Comparison of ENCODE assay signal across 8 cellular contexts in genomic region chr11:11510939-11511338, GRCh38.
A peak's percentile ranks its signal among the peaks of the same experiment; 100 is the strongest.
DNase-seq lines count a peak whose midpoint lies in the region; ATAC-seq lines count a peak whose summit lies in the region.

No MANE protein-coding gene starts in this region.

- H3K4me3 Mint-ChIP-seq in T-cell: no peak overlapping the region

- DNase-seq in DMS53 (lab: John Stamatoyannopoulos, UW) (peak; percentile 84), NCI-H2171 (lab: John Stamatoyannopoulos, UW) (peak; percentile 61), cerebellum (ENCODE audit: low spot score) (peak; percentile 77), myocyte (ENCODE audit: low read depth) (peak; percentile 92), UCSD-AML1 (lab: John Stamatoyannopoulos, UW; ENCODE audit: unreplicated experiment) (no peak), AG08396 (ENCODE audit: low spot score) (no peak), T-cell (no peak)

- CTCF ChIA-PET in T-cell (lab: Charles Lee): no interaction called here

- POLR2A ChIA-PET in T-cell (lab: Charles Lee): interaction anchor here in 1 of 2 donors (0.5 kb wide), 1 partner anchor 97 kb away, joined by 3 read pairs; no protein-coding TSS in a partner anchor

- no peaks in the 10 kb centered on the region for H3K4me1 Mint-ChIP-seq in T-cell

- H3K9me3 Mint-ChIP-seq in T-cell: no peaks in the 10 kb centered on the region

- ATAC-seq in GM21360 (IDR thresholded peaks at IDR 0.05; ENCODE audit: unreplicated experiment) (no peak), T-cell (replicated peaks in 1 of 4) (no peak)

- H3K36me3 Mint-ChIP-seq in T-cell: no peaks in the 10 kb centered on the region

- H3K27me3 Mint-ChIP-seq in T-cell: peaks cover 4 to 8% of the 10 kb centered on the region in 2 donors

- H3K27ac Mint-ChIP-seq in T-cell: no peak overlapping the region

Comparison
In these comparisons a context has a peak if more than half of its experiments do, and no peak if none do; other contexts are left out.
1. DNase-seq: peak in DMS53 (single experiment), NCI-H2171 (single experiment), cerebellum (single experiment) and myocyte (single experiment); none in UCSD-AML1 (single experiment), AG08396 (single experiment) and T-cell (0 of 34).